ENCODE assay signal across 10 cellular contexts in genomic region chr13:99143904-99144303, GRCh38.
"Had no signal": no experiment of that assay in that cellular context is flagged by ENCODE, and none has a peak within 500 bp of the region (broad histone marks: within the 10 kb centered on the region; RNA-seq: fewer than 3 reads in every experiment).

No MANE protein-coding gene starts in this region.

- FAIRE-seq: HepG2, K562 had no signal

- H3K9ac ChIP-seq: GM23248, KMS-11 had no signal

- DNase-seq: GM23248, GOT3, H7, HFFc6 had no signal

- H3K4me3 ChIP-seq: GM23248, HAP-1, K562 had no signal

- H3K36me3 ChIP-seq: HAP-1 had no signal

- ATAC-seq: HCT116, HepG2 had no signal

- H2AFZ ChIP-seq: GM23248 had no signal

- H3K27ac ChIP-seq: GM23248, HL-60, KMS-11 had no signal

- H3K4me1 ChIP-seq: HAP-1 had no signal
